Comparison of ENCODE assay signal across 24 cellular contexts in the genomic region with DNA sequence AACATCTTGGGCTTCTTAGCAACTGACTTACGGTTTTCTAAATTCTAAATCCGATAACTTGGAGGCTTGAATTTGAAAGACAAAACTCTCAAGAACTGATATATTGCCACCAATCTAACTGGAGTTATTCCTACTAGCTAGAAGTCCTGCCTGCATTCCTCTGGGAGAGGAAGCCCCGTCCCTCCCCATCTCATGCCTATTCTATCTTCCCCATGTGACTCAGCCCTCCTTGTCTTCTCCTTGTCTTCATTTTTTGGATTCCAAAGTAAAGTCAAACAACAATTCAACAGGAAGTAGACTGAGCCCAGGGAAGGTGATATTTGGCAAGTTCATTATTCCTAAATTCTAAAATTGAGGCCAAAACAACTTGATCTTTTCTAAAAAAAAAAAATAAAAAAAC.
DNase-seq lines count a peak whose midpoint lies in the region; ATAC-seq, FAIRE-seq and TF ChIP-seq lines count a peak whose summit lies in the region.
"Had no signal": no experiment of that assay in that cellular context is flagged by ENCODE, and none has a peak within 500 bp of the region (broad histone marks: within the 10 kb centered on the region; RNA-seq: fewer than 3 reads in every experiment).

No MANE protein-coding gene starts in this region.

- no peak overlapping the region for H2BK15ac ChIP-seq in IMR-90 (ENCODE audit: low read depth, low read length)

- POLR2A ChIA-PET in BJ (lab: Charles Lee) (interaction anchor here (0.6 kb wide), 1 partner anchor 1206 kb away, joined by 3 read pairs; no protein-coding TSS in a partner anchor), IMR-90 (lab: Charles Lee; ENCODE audit: unreplicated experiment) (no interaction called here)

- no peak overlapping the region for H4K91ac ChIP-seq in IMR-90 (ENCODE audit: insufficient read depth, low read depth, low read length)

- H2AFZ ChIP-seq in IMR-90 (replicated peaks; ENCODE audit: low read length, poor library complexity) = no peak overlapping the region

- in situ Hi-C loops in IMR-90 (cut with MboI; ENCODE audit: low sequenced_read_pairs) = no loop called here
- in situ Hi-C loops in HAP-1 (cut with MboI; ENCODE audit: low sequenced_read_pairs) = no loop called here

- H3K27me3 ChIP-seq in BJ (ENCODE audit: control insufficient read depth, insufficient read depth, low read length) = no peaks in the 10 kb centered on the region
- no peaks in the 10 kb centered on the region for H3K27me3 ChIP-seq in IMR-90 (ENCODE audit: control insufficient read depth, insufficient read depth, low read length)
- H3K27me3 ChIP-seq in HAP-1 (ENCODE audit: low read depth) = no peaks in the 10 kb centered on the region
- H3K27me3 ChIP-seq in upper lobe of left lung = no peaks in the 10 kb centered on the region

- H2BK5ac ChIP-seq in IMR-90 (ENCODE audit: low read depth, low read length, poor library complexity, severe bottlenecking) = no peak overlapping the region

- no peak for TF ChIP-seq RAD21 in IMR-90 (IDR thresholded peaks at IDR 0.05; ENCODE audit: low read length)

- no peaks in the 10 kb centered on the region for H3K36me3 ChIP-seq in BJ (ENCODE audit: control insufficient read depth, insufficient read depth, low read length)
- no peaks in the 10 kb centered on the region for H3K36me3 ChIP-seq in IMR-90 (ENCODE audit: control insufficient read depth, insufficient read depth, low read length)
- no peaks in the 10 kb centered on the region for H3K36me3 ChIP-seq in HAP-1 (replicated peaks)
- no peaks in the 10 kb centered on the region for H3K36me3 ChIP-seq in upper lobe of left lung

- H3K4me3 ChIP-seq in BJ (ENCODE audit: low read depth, low read length) (no peak overlapping the region), IMR-90 (ENCODE audit: insufficient read depth, low read depth, low read length) (no peak overlapping the region), cardiac fibroblast (replicated peaks in 1 of 2; ENCODE audit: low read depth in 2 of 2, low read length in 2 of 2) (no peak overlapping the region), HAP-1 (no peak overlapping the region), upper lobe of left lung (no peak overlapping the region)

- CTCF ChIA-PET in BJ (lab: Yijun Ruan, JAX) (no interaction called here), IMR-90 (lab: Yijun Ruan, JAX) (interaction anchor here (0.7 to 1.2 kb wide), 2 partner anchors 15 to 525 kb away, joined by 4 read pairs; no protein-coding TSS in a partner anchor)

- no TSS peak for BruUV-seq in IMR-90 (replicated peaks; lab: Mats Ljungman, UMichigan)

- TF ChIP-seq EP300 in upper lobe of left lung (IDR thresholded peaks at IDR 0.05) = no peak

- no peaks in the 10 kb centered on the region for H3K9me1 ChIP-seq in IMR-90 (ENCODE audit: insufficient read depth, low read length)

- no peak overlapping the region for H3K23ac ChIP-seq in IMR-90 (ENCODE audit: low read depth, low read length)

- H2BK20ac ChIP-seq in IMR-90 (ENCODE audit: low read depth, low read length) = no peak overlapping the region

- no peak overlapping the region for H4K5ac ChIP-seq in IMR-90 (ENCODE audit: low read depth, low read length)

- H3K14ac ChIP-seq in IMR-90 (replicated peaks; ENCODE audit: low read depth, low read length) = no peak overlapping the region

- H4K20me1 ChIP-seq in IMR-90 (ENCODE audit: insufficient read depth, low read length) = no peaks in the 10 kb centered on the region

- H3K4me2 ChIP-seq in IMR-90 (ENCODE audit: low read depth, low read length) = no peak overlapping the region

- no peak overlapping the region for H3K56ac ChIP-seq in IMR-90 (ENCODE audit: extremely low read depth, insufficient read depth, low read length)

- H3K9ac ChIP-seq in IMR-90 (ENCODE audit: low read depth, low read length) = no peak overlapping the region

- no peak overlapping the region for H2BK120ac ChIP-seq in IMR-90 (ENCODE audit: low read depth, low read length)

- H3K9me3 ChIP-seq in IMR-90 (ENCODE audit: control insufficient read depth, insufficient read depth, low read length) = no peaks in the 10 kb centered on the region
- H3K9me3 ChIP-seq in HAP-1 = no peaks in the 10 kb centered on the region
- H3K9me3 ChIP-seq in upper lobe of left lung = no peaks in the 10 kb centered on the region

- H3K27ac ChIP-seq in IMR-90 (ENCODE audit: insufficient read depth, low read length) = no peak overlapping the region
- H3K27ac ChIP-seq in upper lobe of left lung = no peak overlapping the region
- H3K27ac ChIP-seq: foreskin keratinocyte had no signal

- TF ChIP-seq POLR2A in IMR-90 (IDR thresholded peaks at IDR 0.05; ENCODE audit: low read depth, low read length) (no peak), upper lobe of left lung (IDR thresholded peaks at IDR 0.05) (no peak)

- H2AK9ac ChIP-seq in IMR-90 (replicated peaks; ENCODE audit: low read depth, low read length, poor library complexity) = no peak overlapping the region

- H3K4me1 ChIP-seq in IMR-90 (ENCODE audit: control insufficient read depth, insufficient read depth, low read length) = peaks cover 5% of the 10 kb centered on the region; the same call in 1 of the 2 replicates
- no peaks in the 10 kb centered on the region for H3K4me1 ChIP-seq in HAP-1
- no peaks in the 10 kb centered on the region for H3K4me1 ChIP-seq in upper lobe of left lung
- H3K4me1 ChIP-seq: foreskin keratinocyte had no signal

- no peak overlapping the region for H4K8ac ChIP-seq in IMR-90 (ENCODE audit: low read depth in 2 of 2, low read length in 2 of 2)

- H2AK5ac ChIP-seq in IMR-90 (ENCODE audit: low read depth, low read length) = no peak overlapping the region

- TF ChIP-seq CTCF in BJ (IDR thresholded peaks at IDR 0.05; ENCODE audit: insufficient read depth, low read depth, low read length) = no peak
- no peak for TF ChIP-seq CTCF in IMR-90 (conservative IDR thresholded peaks at IDR 0.05; ENCODE audit: low read depth, low read length)
- TF ChIP-seq CTCF in cardiac fibroblast (IDR thresholded peaks at IDR 0.05; ENCODE audit: low read depth, low read length) = no peak
- TF ChIP-seq CTCF in D721Med (IDR thresholded peaks at IDR 0.05; ENCODE audit: insufficient read depth, missing control alignments) = no peak
- TF ChIP-seq CTCF in upper lobe of left lung (IDR thresholded peaks at IDR 0.05) = no peak

- ATAC-seq in IMR-90 (ENCODE audit: low read depth) = peak; percentile 84
- no peak for ATAC-seq in upper lobe of left lung (ENCODE audit: low FRiP score in 2 of 2)
- ATAC-seq: activated CD4-positive, alpha-beta T cell treated with anti-CD3 and anti-CD28 coated beads for 36 hours; CD8-positive, alpha-beta T cell; foreskin keratinocyte; HepG2; right cardiac atrium; T-cell had no signal

- H3K4ac ChIP-seq in IMR-90 (ENCODE audit: low read depth, low read length) = no peak overlapping the region

- no peak overlapping the region for H3K18ac ChIP-seq in IMR-90 (ENCODE audit: low read depth, low read length)

- H3K79me1 ChIP-seq in IMR-90 (ENCODE audit: low read depth in 1 of 2, low read length in 2 of 2) = no peaks in the 10 kb centered on the region

- no peak for FAIRE-seq in D721Med (lab: Jason Lieb, UNC)
- FAIRE-seq: GM12892, GM19239, HepG2, kidney, TTC549 had no signal

- WGBS in IMR-90 (ENCODE audit: extremely low coverage in 2 of 2, insufficient read length in 1 of 2), 2 experiments = no CpG with 5 or more reads among the region's 3 CpGs
- 79 to 88% methylated on average over 3 of the region's 3 CpGs for WGBS in upper lobe of left lung, 2 donors

- DNase-seq in BJ (ENCODE audit: low read depth) (peak; percentile 5), IMR-90 (peak; percentile 55), cardiac fibroblast (ENCODE audit: low read depth in 2 of 2) (peak; percentile 45 to 53), myocyte (ENCODE audit: low read depth) (peak; percentile 4), D721Med (ENCODE audit: insufficient read length, low spot score) (no peak), HAP-1 (ENCODE audit: low spot score in 2 of 2) (no peak), NCI-H128 (lab: John Stamatoyannopoulos, UW; ENCODE audit: unreplicated experiment) (no peak), upper lobe of left lung (no peak)
- DNase-seq: activated CD4-positive, alpha-beta T cell treated with anti-CD3 and anti-CD28 coated beads for 36 hours; activated naive CD8-positive, alpha-beta T cell treated with anti-CD3 and anti-CD28 coated beads for 36 hours; CD8-positive, alpha-beta T cell; kidney; naive B cell; NCI-H1417; NCI-H748 treated with DMSO at 0.1 percent for 48 hours; OCI-M1; right cardiac atrium; SHP77; T-cell had no signal

- dilution Hi-C loops in IMR-90 (cut with HindIII; ENCODE audit: low sequenced_read_pairs, unreplicated experiment) = no loop called here

- intact Hi-C loops in IMR-90 (cut with micrococcal nuclease) = no loop called here

TF ChIP-seq in IMR-90, 13 proteins besides CTCF, POLR2A, EP300 and RAD21:
- no peak for TF ChIP-seq SMC3 (IDR thresholded peaks at IDR 0.05; ENCODE audit: low read depth, low read length)
- TF ChIP-seq, protein P1, sequence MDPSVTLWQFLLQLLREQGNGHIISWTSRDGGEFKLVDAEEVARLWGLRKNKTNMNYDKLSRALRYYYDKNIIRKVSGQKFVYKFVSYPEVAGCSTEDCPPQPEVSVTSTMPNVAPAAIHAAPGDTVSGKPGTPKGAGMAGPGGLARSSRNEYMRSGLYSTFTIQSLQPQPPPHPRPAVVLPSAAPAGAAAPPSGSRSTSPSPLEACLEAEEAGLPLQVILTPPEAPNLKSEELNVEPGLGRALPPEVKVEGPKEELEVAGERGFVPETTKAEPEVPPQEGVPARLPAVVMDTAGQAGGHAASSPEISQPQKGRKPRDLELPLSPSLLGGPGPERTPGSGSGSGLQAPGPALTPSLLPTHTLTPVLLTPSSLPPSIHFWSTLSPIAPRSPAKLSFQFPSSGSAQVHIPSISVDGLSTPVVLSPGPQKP (IDR thresholded peaks at IDR 0.05; ENCODE audit: borderline replicate concordance, low read depth, low read length) = no peak
- no peak for TF ChIP-seq MAZ (IDR thresholded peaks at IDR 0.05; ENCODE audit: borderline replicate concordance, low read depth, low read length)
- TF ChIP-seq RFX5 (IDR thresholded peaks at IDR 0.05; ENCODE audit: low read depth, low read length) = no peak
- TF ChIP-seq CHD1 (IDR thresholded peaks at IDR 0.05; ENCODE audit: low read depth, low read length) = no peak
- no peak for TF ChIP-seq RCOR1 (IDR thresholded peaks at IDR 0.05; ENCODE audit: insufficient replicate concordance, low read length)
- TF ChIP-seq, protein P2, sequence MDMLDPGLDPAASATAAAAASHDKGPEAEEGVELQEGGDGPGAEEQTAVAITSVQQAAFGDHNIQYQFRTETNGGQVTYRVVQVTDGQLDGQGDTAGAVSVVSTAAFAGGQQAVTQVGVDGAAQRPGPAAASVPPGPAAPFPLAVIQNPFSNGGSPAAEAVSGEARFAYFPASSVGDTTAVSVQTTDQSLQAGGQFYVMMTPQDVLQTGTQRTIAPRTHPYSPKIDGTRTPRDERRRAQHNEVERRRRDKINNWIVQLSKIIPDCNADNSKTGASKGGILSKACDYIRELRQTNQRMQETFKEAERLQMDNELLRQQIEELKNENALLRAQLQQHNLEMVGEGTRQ (IDR thresholded peaks at IDR 0.05; ENCODE audit: low read depth, low read length) = peak; percentile 62; the same call in 1 of the 2 replicates
- no peak for TF ChIP-seq MAFK (IDR thresholded peaks at IDR 0.05; ENCODE audit: low read depth, low read length)

Comparison
In these comparisons a context has a peak if more than half of its experiments do, and no peak if none do; other contexts are left out.
1. DNase-seq: peak in BJ (single experiment), IMR-90 (single experiment), cardiac fibroblast (2 of 2) and myocyte (single experiment); none in D721Med (single experiment), HAP-1 (0 of 2), NCI-H128 (single experiment) and upper lobe of left lung (0 of 2).